ENCODE assay signal across 16 cellular contexts in the genomic region with DNA sequence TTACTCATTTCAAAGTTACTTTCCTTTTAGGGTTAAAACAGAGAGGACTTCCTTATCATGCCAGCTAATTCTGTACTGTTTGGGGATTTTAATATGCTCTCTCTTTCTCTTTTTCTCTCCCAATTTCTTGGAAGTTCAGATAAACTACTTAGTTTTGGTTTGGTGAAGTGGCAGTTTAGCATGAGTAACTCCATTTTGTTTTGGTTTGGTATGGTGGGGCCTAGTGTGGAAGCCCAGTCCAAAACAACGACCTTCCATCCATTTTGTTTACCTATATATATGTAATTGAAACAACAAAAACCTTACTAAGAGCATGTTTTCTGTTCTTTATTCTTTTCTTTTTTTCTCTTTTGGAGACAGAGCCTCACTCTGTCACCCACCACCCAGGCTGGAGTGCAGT. TPM values are rescaled to one million over a fixed set of nuclear protein-coding genes. Genes with fewer than 3 reads are reported as not detected.
"Had no signal": no experiment of that assay in that cellular context is flagged by ENCODE, and none has a peak within 500 bp of the region (broad histone marks: within the 10 kb centered on the region; RNA-seq: fewer than 3 reads in every experiment).

No MANE protein-coding gene starts in this region.

- H3K27ac ChIP-seq: ascending aorta, suprapubic skin, upper lobe of right lung had no signal

- H3K9me3 Mint-ChIP-seq: activated T-cell treated with anti-CD3 and anti-CD28 coated beads, Interleukin-2, amount 50 U/mL, for 4 hours; naive B cell; stimulated activated naive B cell treated with anti-CD40 and anti-IgM and Interleukin-4, amounts not matched to agents 10 μg/mL and 1 μg/mL and 100 μg/mL, for 72 hours; T-helper 2 cell treated with Interferon-gamma antibody and Interleukin-4, amounts not matched to agents 5 μg/mL and 100 μg/mL, for 36 hours had no signal

- H3K27ac Mint-ChIP-seq: stimulated activated naive B cell treated with anti-CD40 and anti-IgM and Interleukin-4, amounts not matched to agents 10 μg/mL and 1 μg/mL and 100 μg/mL, for 72 hours; T-helper 2 cell treated with Interferon-gamma antibody and Interleukin-4, amounts not matched to agents 5 μg/mL and 100 μg/mL, for 36 hours had no signal

- DNase-seq: activated CD4-positive, CD25-positive, alpha-beta regulatory T cell; activated T-cell treated with anti-CD3 and anti-CD28 coated beads, Interleukin-2, amount 50 U/mL, for 4 hours; naive B cell; SIG-M5; stimulated activated CD4-positive, alpha-beta T cell treated with anti-CD3 and anti-CD28 coated beads, Interleukin-15, amount 100 ng/mL, for 24 hours; stimulated activated CD4-positive, alpha-beta T cell treated with anti-CD3 and anti-CD28 coated beads, Interleukin-4, amount 100 ng/mL, for 1 hour; stimulated activated naive B cell treated with anti-CD40 and anti-IgM and Interleukin-4, amounts not matched to agents 10 μg/mL and 1 μg/mL and 100 μg/mL, for 72 hours; upper lobe of right lung had no signal

- H3K36me3 Mint-ChIP-seq: naive B cell; stimulated activated naive B cell treated with anti-CD40 and anti-IgM and Interleukin-4, amounts not matched to agents 10 μg/mL and 1 μg/mL and 100 μg/mL, for 72 hours had no signal

- ATAC-seq: activated T-cell treated with anti-CD3 and anti-CD28 coated beads, Interleukin-2, amount 50 U/mL, for 4 hours; esophagus mucosa; left lobe of liver; stimulated activated naive B cell treated with anti-CD40 and anti-IgM and Interleukin-4, amounts not matched to agents 10 μg/mL and 1 μg/mL and 100 μg/mL, for 72 hours; upper lobe of right lung had no signal

- H3K4me3 Mint-ChIP-seq: activated T-cell treated with anti-CD3 and anti-CD28 coated beads, Interleukin-2, amount 50 U/mL, for 4 hours; stimulated activated naive B cell treated with anti-CD40 and anti-IgM and Interleukin-4, amounts not matched to agents 10 μg/mL and 1 μg/mL and 100 μg/mL, for 72 hours; T-helper 2 cell treated with Interferon-gamma antibody and Interleukin-4, amounts not matched to agents 5 μg/mL and 100 μg/mL, for 36 hours had no signal

- H3K9me3 ChIP-seq: ascending aorta, right atrium auricular region, suprapubic skin, upper lobe of right lung had no signal

- H3K4me3 ChIP-seq: ascending aorta, right atrium auricular region, suprapubic skin, upper lobe of right lung had no signal

- H3K27me3 ChIP-seq: right atrium auricular region, upper lobe of right lung had no signal

- H3K36me3 ChIP-seq: ascending aorta, right atrium auricular region, suprapubic skin, upper lobe of right lung had no signal

RNA-seq across cellular contexts. Expression of a gene that starts 3.6 kb away (rescaled TPM):
- total RNA-seq: ascending aorta, lung microvascular endothelial cell had no signal

RNA-seq across cellular contexts. Expression of a gene that starts 42.5 kb away (rescaled TPM):
- total RNA-seq: ascending aorta, lung microvascular endothelial cell, right atrium auricular region, skeletal muscle tissue, upper lobe of right lung had no signal
